ENCODE assay signal across 1 cellular context in genomic region chr2:170873035-170873692, GRCh38.
TF ChIP-seq lines count a peak whose summit lies in the region.

No MANE protein-coding gene starts in this region.

TF ChIP-seq in K562, 482 proteins besides CTCF, POLR2A, EP300 and RAD21 (continued from another document and continues in another):
- TF ChIP-seq ZBTB9 (CRISPR knock-in tag; IDR thresholded peaks at IDR 0.05) (no peak), ZC3H8 (IDR thresholded peaks at IDR 0.05) (no peak), AFF4 (CRISPR knock-in tag; IDR thresholded peaks at IDR 0.05) (no peak), ATF1 (CRISPR knock-in tag; IDR thresholded peaks at IDR 0.05) (no peak), ATF1 (tag; IDR thresholded peaks at IDR 0.05) (peak; percentile 50; the same call in 1 of the 2 replicates), NFYB (IDR thresholded peaks at IDR 0.05; ENCODE audit: extremely low read depth, insufficient read length) (no peak), CHAMP1 (IDR thresholded peaks at IDR 0.05) (no peak), CREB1 (IDR thresholded peaks at IDR 0.05) (no peak; the same call in 1 of the 2 replicates), CREB1 (CRISPR knock-in tag; IDR thresholded peaks at IDR 0.05) (no peak), SIRT6 (IDR thresholded peaks at IDR 0.05; ENCODE audit: low read depth, low read length) (no peak), TFAP4 (CRISPR knock-in tag; IDR thresholded peaks at IDR 0.05; ENCODE audit: borderline replicate concordance) (peak; percentile 93), PRPF4 (IDR thresholded peaks at IDR 0.05; ENCODE audit: insufficient read depth, low read depth, low read length, poor library complexity, severe bottlenecking) (no peak), SETDB1 (IDR thresholded peaks at IDR 0.05; ENCODE audit: low read length) (no peak), PPARD (CRISPR knock-in tag; IDR thresholded peaks at IDR 0.05) (no peak), FOXP4 (CRISPR knock-in tag; IDR thresholded peaks at IDR 0.05; ENCODE audit: borderline replicate concordance) (no peak), NFATC3 (IDR thresholded peaks at IDR 0.05) (no peak), SMARCE1 (IDR thresholded peaks at IDR 0.05) (no peak), MEIS2 (IDR thresholded peaks at IDR 0.05; ENCODE audit: partially characterized antibody) (peak; percentile 54), JUN (IDR thresholded peaks at IDR 0.05; ENCODE audit: borderline replicate concordance, low read depth, low read length) (0 out of 2 replicates have a peak, but pooled peaks have one; percentile 12), JUN (CRISPR knock-in tag; IDR thresholded peaks at IDR 0.05; ENCODE audit: borderline replicate concordance) (no peak), ZNF24 (IDR thresholded peaks at IDR 0.05) (0 out of 2 replicates have a peak, but pooled peaks have one; percentile 37), SREBF1 (IDR thresholded peaks at IDR 0.05; ENCODE audit: borderline replicate concordance, low read depth, low read length) (no peak), SMC3 (conservative IDR thresholded peaks at IDR 0.05; ENCODE audit: insufficient read depth, low read depth, low read length) (peak; percentile 83), KDM2B (CRISPR knock-in tag; IDR thresholded peaks at IDR 0.05) (no peak), ESRRA (IDR thresholded peaks at IDR 0.05; ENCODE audit: borderline replicate concordance, low read depth) (peak; percentile 46; the same call in 1 of the 2 replicates), ATF7 (IDR thresholded peaks at IDR 0.05) (peak; percentile 48; the same call in 1 of the 2 replicates), ZBED1 (IDR thresholded peaks at IDR 0.05) (no peak), HDAC8 (tag; IDR thresholded peaks at IDR 0.05) (0 out of 2 replicates have a peak, but pooled peaks have one; percentile 54), CHD1 (IDR thresholded peaks at IDR 0.05; ENCODE audit: low read length) (no peak), ZNF766 (CRISPR knock-in tag; conservative IDR thresholded peaks at IDR 0.05) (no peak), L3MBTL2 (IDR thresholded peaks at IDR 0.05) (peak; percentile 42; the same call in 1 of the 2 replicates)
- TF ChIP-seq, protein P1, sequence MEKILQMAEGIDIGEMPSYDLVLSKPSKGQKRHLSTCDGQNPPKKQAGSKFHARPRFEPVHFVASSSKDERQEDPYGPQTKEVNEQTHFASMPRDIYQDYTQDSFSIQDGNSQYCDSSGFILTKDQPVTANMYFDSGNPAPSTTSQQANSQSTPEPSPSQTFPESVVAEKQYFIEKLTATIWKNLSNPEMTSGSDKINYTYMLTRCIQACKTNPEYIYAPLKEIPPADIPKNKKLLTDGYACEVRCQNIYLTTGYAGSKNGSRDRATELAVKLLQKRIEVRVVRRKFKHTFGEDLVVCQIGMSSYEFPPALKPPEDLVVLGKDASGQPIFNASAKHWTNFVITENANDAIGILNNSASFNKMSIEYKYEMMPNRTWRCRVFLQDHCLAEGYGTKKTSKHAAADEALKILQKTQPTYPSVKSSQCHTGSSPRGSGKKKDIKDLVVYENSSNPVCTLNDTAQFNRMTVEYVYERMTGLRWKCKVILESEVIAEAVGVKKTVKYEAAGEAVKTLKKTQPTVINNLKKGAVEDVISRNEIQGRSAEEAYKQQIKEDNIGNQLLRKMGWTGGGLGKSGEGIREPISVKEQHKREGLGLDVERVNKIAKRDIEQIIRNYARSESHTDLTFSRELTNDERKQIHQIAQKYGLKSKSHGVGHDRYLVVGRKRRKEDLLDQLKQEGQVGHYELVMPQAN (IDR thresholded peaks at IDR 0.05; ENCODE audit: borderline replicate concordance) = no peak
- TF ChIP-seq, protein P2, sequence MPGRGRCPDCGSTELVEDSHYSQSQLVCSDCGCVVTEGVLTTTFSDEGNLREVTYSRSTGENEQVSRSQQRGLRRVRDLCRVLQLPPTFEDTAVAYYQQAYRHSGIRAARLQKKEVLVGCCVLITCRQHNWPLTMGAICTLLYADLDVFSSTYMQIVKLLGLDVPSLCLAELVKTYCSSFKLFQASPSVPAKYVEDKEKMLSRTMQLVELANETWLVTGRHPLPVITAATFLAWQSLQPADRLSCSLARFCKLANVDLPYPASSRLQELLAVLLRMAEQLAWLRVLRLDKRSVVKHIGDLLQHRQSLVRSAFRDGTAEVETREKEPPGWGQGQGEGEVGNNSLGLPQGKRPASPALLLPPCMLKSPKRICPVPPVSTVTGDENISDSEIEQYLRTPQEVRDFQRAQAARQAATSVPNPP (IDR thresholded peaks at IDR 0.05; ENCODE audit: borderline replicate concordance, insufficient read depth, insufficient read length) = no peak
- TF ChIP-seq, protein P3, sequence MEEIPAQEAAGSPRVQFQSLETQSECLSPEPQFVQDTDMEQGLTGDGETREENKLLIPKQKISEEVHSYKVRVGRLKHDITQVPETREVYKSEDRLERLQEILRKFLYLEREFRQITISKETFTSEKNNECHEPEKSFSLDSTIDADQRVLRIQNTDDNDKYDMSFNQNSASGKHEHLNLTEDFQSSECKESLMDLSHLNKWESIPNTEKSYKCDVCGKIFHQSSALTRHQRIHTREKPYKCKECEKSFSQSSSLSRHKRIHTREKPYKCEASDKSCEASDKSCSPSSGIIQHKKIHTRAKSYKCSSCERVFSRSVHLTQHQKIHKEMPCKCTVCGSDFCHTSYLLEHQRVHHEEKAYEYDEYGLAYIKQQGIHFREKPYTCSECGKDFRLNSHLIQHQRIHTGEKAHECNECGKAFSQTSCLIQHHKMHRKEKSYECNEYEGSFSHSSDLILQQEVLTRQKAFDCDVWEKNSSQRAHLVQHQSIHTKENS (CRISPR knock-in tag; IDR thresholded peaks at IDR 0.05) = no peak
- TF ChIP-seq, protein P4, sequence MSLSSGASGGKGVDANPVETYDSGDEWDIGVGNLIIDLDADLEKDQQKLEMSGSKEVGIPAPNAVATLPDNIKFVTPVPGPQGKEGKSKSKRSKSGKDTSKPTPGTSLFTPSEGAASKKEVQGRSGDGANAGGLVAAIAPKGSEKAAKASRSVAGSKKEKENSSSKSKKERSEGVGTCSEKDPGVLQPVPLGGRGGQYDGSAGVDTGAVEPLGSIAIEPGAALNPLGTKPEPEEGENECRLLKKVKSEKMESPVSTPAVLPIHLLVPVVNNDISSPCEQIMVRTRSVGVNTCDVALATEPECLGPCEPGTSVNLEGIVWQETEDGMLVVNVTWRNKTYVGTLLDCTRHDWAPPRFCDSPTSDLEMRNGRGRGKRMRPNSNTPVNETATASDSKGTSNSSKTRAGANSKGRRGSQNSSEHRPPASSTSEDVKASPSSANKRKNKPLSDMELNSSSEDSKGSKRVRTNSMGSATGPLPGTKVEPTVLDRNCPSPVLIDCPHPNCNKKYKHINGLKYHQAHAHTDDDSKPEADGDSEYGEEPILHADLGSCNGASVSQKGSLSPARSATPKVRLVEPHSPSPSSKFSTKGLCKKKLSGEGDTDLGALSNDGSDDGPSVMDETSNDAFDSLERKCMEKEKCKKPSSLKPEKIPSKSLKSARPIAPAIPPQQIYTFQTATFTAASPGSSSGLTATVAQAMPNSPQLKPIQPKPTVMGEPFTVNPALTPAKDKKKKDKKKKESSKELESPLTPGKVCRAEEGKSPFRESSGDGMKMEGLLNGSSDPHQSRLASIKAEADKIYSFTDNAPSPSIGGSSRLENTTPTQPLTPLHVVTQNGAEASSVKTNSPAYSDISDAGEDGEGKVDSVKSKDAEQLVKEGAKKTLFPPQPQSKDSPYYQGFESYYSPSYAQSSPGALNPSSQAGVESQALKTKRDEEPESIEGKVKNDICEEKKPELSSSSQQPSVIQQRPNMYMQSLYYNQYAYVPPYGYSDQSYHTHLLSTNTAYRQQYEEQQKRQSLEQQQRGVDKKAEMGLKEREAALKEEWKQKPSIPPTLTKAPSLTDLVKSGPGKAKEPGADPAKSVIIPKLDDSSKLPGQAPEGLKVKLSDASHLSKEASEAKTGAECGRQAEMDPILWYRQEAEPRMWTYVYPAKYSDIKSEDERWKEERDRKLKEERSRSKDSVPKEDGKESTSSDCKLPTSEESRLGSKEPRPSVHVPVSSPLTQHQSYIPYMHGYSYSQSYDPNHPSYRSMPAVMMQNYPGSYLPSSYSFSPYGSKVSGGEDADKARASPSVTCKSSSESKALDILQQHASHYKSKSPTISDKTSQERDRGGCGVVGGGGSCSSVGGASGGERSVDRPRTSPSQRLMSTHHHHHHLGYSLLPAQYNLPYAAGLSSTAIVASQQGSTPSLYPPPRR (CRISPR knock-in tag; IDR thresholded peaks at IDR 0.05; ENCODE audit: borderline replicate concordance) = no peak
- TF ChIP-seq, protein P5, sequence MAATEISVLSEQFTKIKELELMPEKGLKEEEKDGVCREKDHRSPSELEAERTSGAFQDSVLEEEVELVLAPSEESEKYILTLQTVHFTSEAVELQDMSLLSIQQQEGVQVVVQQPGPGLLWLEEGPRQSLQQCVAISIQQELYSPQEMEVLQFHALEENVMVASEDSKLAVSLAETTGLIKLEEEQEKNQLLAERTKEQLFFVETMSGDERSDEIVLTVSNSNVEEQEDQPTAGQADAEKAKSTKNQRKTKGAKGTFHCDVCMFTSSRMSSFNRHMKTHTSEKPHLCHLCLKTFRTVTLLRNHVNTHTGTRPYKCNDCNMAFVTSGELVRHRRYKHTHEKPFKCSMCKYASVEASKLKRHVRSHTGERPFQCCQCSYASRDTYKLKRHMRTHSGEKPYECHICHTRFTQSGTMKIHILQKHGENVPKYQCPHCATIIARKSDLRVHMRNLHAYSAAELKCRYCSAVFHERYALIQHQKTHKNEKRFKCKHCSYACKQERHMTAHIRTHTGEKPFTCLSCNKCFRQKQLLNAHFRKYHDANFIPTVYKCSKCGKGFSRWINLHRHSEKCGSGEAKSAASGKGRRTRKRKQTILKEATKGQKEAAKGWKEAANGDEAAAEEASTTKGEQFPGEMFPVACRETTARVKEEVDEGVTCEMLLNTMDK (IDR thresholded peaks at IDR 0.05; ENCODE audit: borderline replicate concordance, insufficient read depth, low read depth, low read length, poor library complexity, severe bottlenecking) = peak; percentile 53
